ENCODE assay signal across 8 cellular contexts in genomic region chr17:77460514-77461046, GRCh38.
DNase-seq lines count a peak whose midpoint lies in the region; ATAC-seq and TF ChIP-seq lines count a peak whose summit lies in the region.

No MANE protein-coding gene starts in this region.

- peaks cover 33% of the 10 kb centered on the region for H3K36me3 Mint-ChIP-seq in activated T-helper 1 cell treated with anti-CD3 and anti-CD28 coated beads, Interleukin-12 subunit alpha, Interleukin-12 subunit beta, Interleukin-2, Interleukin-4 antibody, amounts not matched to agents 30 ng/mL and 10 ng/mL and 1 ng/mL, durations not matched to agents 14 hours and 24 hours and 36 hours (ENCODE audit: low read depth)
- H3K36me3 Mint-ChIP-seq in memory B cell (peaks cover 6% of the 10 kb centered on the region), Calu3 (ENCODE audit: insufficient read depth, unreplicated experiment) (peaks cover 50% of the 10 kb centered on the region)

- H3K27me3 ChIP-seq in A673 (replicated peaks; ENCODE audit: insufficient read depth, low read depth, low read length, poor library complexity) (no peaks in the 10 kb centered on the region), HL-60 (ENCODE audit: insufficient read depth, poor library complexity, severe bottlenecking) (no peaks in the 10 kb centered on the region)

- no peaks in the 10 kb centered on the region for H3K36me3 ChIP-seq in A673 (ENCODE audit: insufficient read depth, low read length, poor library complexity, severe bottlenecking)

- H3K4me3 ChIP-seq in A673 (ENCODE audit: low read depth, low read length, poor library complexity, severe bottlenecking) (peak overlapping the region; percentile 16), HL-60 (replicated peaks; ENCODE audit: insufficient read depth, low read length) (peak overlapping the region; percentile 36)

- H3K4me3 Mint-ChIP-seq in activated T-helper 1 cell treated with anti-CD3 and anti-CD28 coated beads, Interleukin-12 subunit alpha, Interleukin-12 subunit beta, Interleukin-2, Interleukin-4 antibody, amounts not matched to agents 30 ng/mL and 10 ng/mL and 1 ng/mL, durations not matched to agents 14 hours and 24 hours and 36 hours = peak overlapping the region; percentile 95
- peak overlapping the region; percentile 85 for H3K4me3 Mint-ChIP-seq in memory B cell
- no peak overlapping the region for H3K4me3 Mint-ChIP-seq in Calu3 (ENCODE audit: low read depth, unreplicated experiment)

- no TSS peak for BruUV-seq in A673 (replicated peaks; lab: Mats Ljungman, UMichigan)
- BruUV-seq in Calu3 (replicated peaks; lab: Mats Ljungman, UMichigan) = no TSS peak

- H3K27me3 Mint-ChIP-seq in activated T-helper 1 cell treated with anti-CD3 and anti-CD28 coated beads, Interleukin-12 subunit alpha, Interleukin-12 subunit beta, Interleukin-2, Interleukin-4 antibody, amounts not matched to agents 30 ng/mL and 10 ng/mL and 1 ng/mL, durations not matched to agents 14 hours and 24 hours and 36 hours (ENCODE audit: insufficient read depth) = no peaks in the 10 kb centered on the region
- H3K27me3 Mint-ChIP-seq in memory B cell = no peaks in the 10 kb centered on the region
- no peaks in the 10 kb centered on the region for H3K27me3 Mint-ChIP-seq in Calu3 (ENCODE audit: unreplicated experiment)

- TF ChIP-seq CTCF in A673 (conservative IDR thresholded peaks at IDR 0.05; ENCODE audit: low read depth, low read length) (no peak), HL-60 (IDR thresholded peaks at IDR 0.05; ENCODE audit: insufficient read depth, low read length) (no peak), Calu3 (IDR thresholded peaks at IDR 0.05; ENCODE audit: unreplicated experiment) (no peak)

- no peaks in the 10 kb centered on the region for H3K9me3 Mint-ChIP-seq in activated T-helper 1 cell treated with anti-CD3 and anti-CD28 coated beads, Interleukin-12 subunit alpha, Interleukin-12 subunit beta, Interleukin-2, Interleukin-4 antibody, amounts not matched to agents 30 ng/mL and 10 ng/mL and 1 ng/mL, durations not matched to agents 14 hours and 24 hours and 36 hours
- H3K9me3 Mint-ChIP-seq in memory B cell (peaks cover 3% of the 10 kb centered on the region), Calu3 (ENCODE audit: low read depth, unreplicated experiment) (no peaks in the 10 kb centered on the region)

- ATAC-seq in memory B cell (ENCODE audit: low read depth) (no peak), SK-N-SH treated with all-trans-retinoic acid at 6 μM for 48 hours (no peak), HG03280 (IDR thresholded peaks at IDR 0.05; ENCODE audit: unreplicated experiment) (no peak)

- peak; percentile 75 for DNase-seq in A673 (ENCODE audit: low spot score)
- peak; percentile 55 to 59 for DNase-seq in HL-60 (ENCODE audit: low read depth in 1 of 2, low spot score in 1 of 2)
- no peak for DNase-seq in activated T-helper 1 cell treated with anti-CD3 and anti-CD28 coated beads, Interleukin-12 subunit alpha, Interleukin-12 subunit beta, Interleukin-2, Interleukin-4 antibody, amounts not matched to agents 30 ng/mL and 10 ng/mL and 1 ng/mL, durations not matched to agents 14 hours and 24 hours and 36 hours (ENCODE audit: low spot score)
- no peak for DNase-seq in memory B cell (ENCODE audit: low spot score in 2 of 2)
- no peak for DNase-seq in NCI-H524 treated with DMSO at 0.1 percent for 48 hours (lab: John Stamatoyannopoulos, UW)
- no peak for DNase-seq in Calu3

- CTCF ChIA-PET in A673 (lab: Charles Lee) (no interaction called here), Calu3 (lab: Charles Lee) (no interaction called here)

- intact Hi-C loops in A673 (cut with micrococcal nuclease; ENCODE audit: unreplicated experiment) = no loop called here
- intact Hi-C loops in activated T-helper 1 cell treated with anti-CD3 and anti-CD28 coated beads, Interleukin-12 subunit alpha, Interleukin-12 subunit beta, Interleukin-2, Interleukin-4 antibody, amounts not matched to agents 30 ng/mL and 10 ng/mL and 1 ng/mL, durations not matched to agents 14 hours and 24 hours and 36 hours (cut with micrococcal nuclease) = loop anchor here (1.0 to 5.0 kb wide), 6 partner anchors 8 to 1547 kb away; partner anchors contain the start of gene CANT1
- intact Hi-C loops in Calu3 (cut with micrococcal nuclease; ENCODE audit: unreplicated experiment) = no loop called here

- H3K4me1 Mint-ChIP-seq in activated T-helper 1 cell treated with anti-CD3 and anti-CD28 coated beads, Interleukin-12 subunit alpha, Interleukin-12 subunit beta, Interleukin-2, Interleukin-4 antibody, amounts not matched to agents 30 ng/mL and 10 ng/mL and 1 ng/mL, durations not matched to agents 14 hours and 24 hours and 36 hours (ENCODE audit: low read depth) = peaks cover 76% of the 10 kb centered on the region
- peaks cover 54% of the 10 kb centered on the region for H3K4me1 Mint-ChIP-seq in memory B cell
- H3K4me1 Mint-ChIP-seq in Calu3 (ENCODE audit: low read depth, unreplicated experiment) = peaks cover 24% of the 10 kb centered on the region

- H3K9me3 ChIP-seq in A673 (ENCODE audit: low read depth, low read length, poor library complexity, severe bottlenecking) = no peaks in the 10 kb centered on the region

- H3K27ac ChIP-seq in A673 (ENCODE audit: low read depth, low read length, poor library complexity, severe bottlenecking) = peak overlapping the region; percentile 70
- H3K27ac ChIP-seq in HL-60 (replicated peaks) = peak overlapping the region; percentile 66

- POLR2A ChIA-PET in A673 (lab: Charles Lee; ENCODE audit: low non-redundant PET) = interaction anchor here (0.6 kb wide), 1 partner anchor 37 kb away, joined by 3 read pairs; no protein-coding TSS in a partner anchor

- peak overlapping the region; percentile 98 for H3K27ac Mint-ChIP-seq in activated T-helper 1 cell treated with anti-CD3 and anti-CD28 coated beads, Interleukin-12 subunit alpha, Interleukin-12 subunit beta, Interleukin-2, Interleukin-4 antibody, amounts not matched to agents 30 ng/mL and 10 ng/mL and 1 ng/mL, durations not matched to agents 14 hours and 24 hours and 36 hours
- H3K27ac Mint-ChIP-seq in memory B cell = peak overlapping the region; percentile 98
- H3K27ac Mint-ChIP-seq in Calu3 (ENCODE audit: unreplicated experiment) = no peak overlapping the region

- H3K4me1 ChIP-seq in A673 (ENCODE audit: insufficient read depth, low read length, poor library complexity, severe bottlenecking) = peaks cover 38% of the 10 kb centered on the region

TF ChIP-seq in SK-N-SH treated with all-trans-retinoic acid at 6 μM for 48 hours, 23 proteins besides CTCF, POLR2A, EP300 and RAD21:
- TF ChIP-seq ISL1 (CRISPR knock-in tag; IDR thresholded peaks at IDR 0.05) (no peak), CSDC2 (CRISPR knock-in tag; IDR thresholded peaks at IDR 0.05) (no peak), ZNF565 (CRISPR knock-in tag; conservative IDR thresholded peaks at IDR 0.05; ENCODE audit: low read depth) (no peak), OSR1 (CRISPR knock-in tag; IDR thresholded peaks at IDR 0.05) (no peak), ESRRG (CRISPR knock-in tag; IDR thresholded peaks at IDR 0.05) (no peak), GLIS3 (CRISPR knock-in tag; IDR thresholded peaks at IDR 0.05) (no peak), ZNF70 (CRISPR knock-in tag; IDR thresholded peaks at IDR 0.05) (no peak)
TF ChIP-seq in SK-N-SH treated with all-trans-retinoic acid at 6 μM for 48 hours: peak in this region for 0.

Comparison
In these comparisons a context has a peak if more than half of its experiments do, and no peak if none do; other contexts are left out.
1. DNase-seq: peak in A673 (single experiment) and HL-60 (2 of 2); none in activated T-helper 1 cell treated with anti-CD3 and anti-CD28 coated beads, Interleukin-12 subunit alpha, Interleukin-12 subunit beta, Interleukin-2, Interleukin-4 antibody, amounts not matched to agents 30 ng/mL and 10 ng/mL and 1 ng/mL, durations not matched to agents 14 hours and 24 hours and 36 hours (single experiment), memory B cell (0 of 2), NCI-H524 treated with DMSO at 0.1 percent for 48 hours (single experiment) and Calu3 (single experiment).